21 cellular contexts compared by ENCODE assay signal in the genomic region with DNA sequence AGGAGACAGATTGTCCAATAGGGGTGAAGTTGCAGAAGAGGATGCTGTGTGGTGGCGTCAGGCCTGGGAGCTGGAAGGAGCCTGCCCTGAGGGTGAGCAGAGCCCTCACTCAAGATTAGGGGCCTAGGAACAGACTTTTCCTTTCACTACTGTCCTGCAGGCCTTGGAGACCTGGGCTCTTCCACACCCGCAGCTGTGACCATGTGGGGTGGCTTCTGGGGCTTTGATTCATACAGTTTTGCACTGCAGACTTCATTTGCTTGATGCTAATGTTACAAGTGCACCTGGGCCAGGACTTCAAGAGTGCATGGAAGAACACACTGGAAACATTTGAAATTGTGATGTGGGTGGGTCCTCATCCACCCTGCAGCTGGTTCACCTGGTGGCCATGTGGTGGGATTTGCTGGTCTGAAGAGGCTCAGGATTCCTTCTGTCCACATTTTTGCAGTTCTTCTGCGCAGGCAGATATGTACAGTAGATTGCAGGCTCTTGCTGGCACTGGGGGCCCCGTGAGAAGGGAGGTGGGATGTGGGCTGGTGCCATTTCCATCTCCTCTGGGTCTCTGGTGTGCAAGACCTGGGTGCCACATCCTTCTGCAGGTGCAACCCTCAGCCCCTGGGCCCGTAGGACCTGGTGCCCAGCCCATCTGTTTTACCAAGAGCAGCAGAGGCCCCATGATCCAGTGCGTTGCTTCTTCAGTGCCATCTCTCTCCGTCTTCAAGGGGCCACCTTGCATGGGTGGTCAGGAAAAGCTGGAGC. TPM values are rescaled to one million over a fixed set of nuclear protein-coding genes. Genes with fewer than 3 reads are reported as not detected.
"Had no signal": no experiment of that assay in that cellular context is flagged by ENCODE, and none has a peak within 500 bp of the region (broad histone marks: within the 10 kb centered on the region; RNA-seq: fewer than 3 reads in every experiment).

No MANE protein-coding gene starts in this region.

- H3K27ac ChIP-seq: epithelial cell of prostate, heart left ventricle, thyroid gland had no signal

- H3K36me3 Mint-ChIP-seq: activated naive CD8-positive, alpha-beta T cell treated with anti-CD3 and anti-CD28 coated beads for 36 hours had no signal

- H3K36me3 ChIP-seq: heart left ventricle, thyroid gland had no signal

- FAIRE-seq: astrocyte, colon had no signal

- H3K9me3 Mint-ChIP-seq: activated B cell treated with CpG ODN at 0.5 μM for 24 hours; activated naive CD8-positive, alpha-beta T cell treated with anti-CD3 and anti-CD28 coated beads for 36 hours; activated T-cell treated with anti-CD3 and anti-CD28 coated beads, Interleukin-2, amount 50 U/mL, for 24 hours; activated T-helper 17 cell treated with anti-CD3 and anti-CD28 coated beads, Interleukin-2, amount 50 U/mL, for 72 hours; central memory CD8-positive, alpha-beta T cell; nephron progenitor cell had no signal

- ATAC-seq: activated CD4-positive, alpha-beta T cell treated with anti-CD3 and anti-CD28 coated beads for 36 hours; activated T-helper 17 cell treated with anti-CD3 and anti-CD28 coated beads, Interleukin-2, amount 50 U/mL, for 72 hours; heart left ventricle; left cardiac atrium; mucosa of descending colon had no signal

- H3K27me3 ChIP-seq: thyroid gland had no signal

- H3K4me1 Mint-ChIP-seq: activated B cell treated with CpG ODN at 0.5 μM for 24 hours; activated CD4-positive, alpha-beta T cell treated with anti-CD3 and anti-CD28 coated beads for 36 hours; activated naive CD8-positive, alpha-beta T cell treated with anti-CD3 and anti-CD28 coated beads for 36 hours; activated T-helper 17 cell treated with anti-CD3 and anti-CD28 coated beads, Interleukin-2, amount 50 U/mL, for 72 hours; central memory CD8-positive, alpha-beta T cell had no signal

- H3K4me3 ChIP-seq: heart left ventricle, mucosa of descending colon, thyroid gland had no signal

- H3K27ac Mint-ChIP-seq: activated B cell treated with CpG ODN at 0.5 μM for 24 hours; activated CD4-positive, alpha-beta T cell treated with anti-CD3 and anti-CD28 coated beads for 36 hours; activated naive CD8-positive, alpha-beta T cell treated with anti-CD3 and anti-CD28 coated beads for 36 hours; activated T-cell treated with anti-CD3 and anti-CD28 coated beads, Interleukin-2, amount 50 U/mL, for 24 hours; activated T-helper 17 cell treated with anti-CD3 and anti-CD28 coated beads, Interleukin-2, amount 50 U/mL, for 72 hours; nephron progenitor cell had no signal

- DNase-seq: activated B cell treated with CpG ODN at 0.5 μM for 24 hours; activated CD4-positive, alpha-beta T cell treated with anti-CD3 and anti-CD28 coated beads for 36 hours; activated CD4-positive, alpha-beta T cell treated with anti-CD3 and anti-CD28 coated beads, Interleukin-2, amount 50 U/mL, for 48 hours; activated naive CD4-positive, alpha-beta T cell; activated naive CD8-positive, alpha-beta T cell treated with anti-CD3 and anti-CD28 coated beads for 36 hours; activated T-cell treated with anti-CD3 and anti-CD28 coated beads, Interleukin-2, amount 50 U/mL, for 24 hours; islet precursor cell; left cardiac atrium; mesendoderm; mucosa of descending colon; nephron progenitor cell; stimulated activated CD4-positive, alpha-beta T cell treated with anti-CD3 and anti-CD28 coated beads, Interleukin-2, amount 100 ng/mL, for 48 hours; stimulated activated naive CD4-positive, alpha-beta T cell; T-helper 9 cell; thyroid gland had no signal

- H3K9me3 ChIP-seq: heart left ventricle, mucosa of descending colon, thyroid gland had no signal

- H3K4me3 Mint-ChIP-seq: activated B cell treated with CpG ODN at 0.5 μM for 24 hours; activated CD4-positive, alpha-beta T cell treated with anti-CD3 and anti-CD28 coated beads for 36 hours; activated naive CD8-positive, alpha-beta T cell treated with anti-CD3 and anti-CD28 coated beads for 36 hours; activated T-cell treated with anti-CD3 and anti-CD28 coated beads, Interleukin-2, amount 50 U/mL, for 24 hours; activated T-helper 17 cell treated with anti-CD3 and anti-CD28 coated beads, Interleukin-2, amount 50 U/mL, for 72 hours; central memory CD8-positive, alpha-beta T cell; nephron progenitor cell had no signal

RNA-seq across cellular contexts. Expression of a gene that starts 9.9 kb away (rescaled TPM):
- total RNA-seq: activated B cell treated with CpG ODN at 0.5 μM for 24 hours; activated CD4-positive, alpha-beta T cell treated with anti-CD3 and anti-CD28 coated beads for 36 hours; activated naive CD8-positive, alpha-beta T cell treated with anti-CD3 and anti-CD28 coated beads for 36 hours; activated T-helper 17 cell treated with anti-CD3 and anti-CD28 coated beads, Interleukin-2, amount 50 U/mL, for 72 hours had no signal
